ENCODE assay signal across 9 cellular contexts in the genomic region with DNA sequence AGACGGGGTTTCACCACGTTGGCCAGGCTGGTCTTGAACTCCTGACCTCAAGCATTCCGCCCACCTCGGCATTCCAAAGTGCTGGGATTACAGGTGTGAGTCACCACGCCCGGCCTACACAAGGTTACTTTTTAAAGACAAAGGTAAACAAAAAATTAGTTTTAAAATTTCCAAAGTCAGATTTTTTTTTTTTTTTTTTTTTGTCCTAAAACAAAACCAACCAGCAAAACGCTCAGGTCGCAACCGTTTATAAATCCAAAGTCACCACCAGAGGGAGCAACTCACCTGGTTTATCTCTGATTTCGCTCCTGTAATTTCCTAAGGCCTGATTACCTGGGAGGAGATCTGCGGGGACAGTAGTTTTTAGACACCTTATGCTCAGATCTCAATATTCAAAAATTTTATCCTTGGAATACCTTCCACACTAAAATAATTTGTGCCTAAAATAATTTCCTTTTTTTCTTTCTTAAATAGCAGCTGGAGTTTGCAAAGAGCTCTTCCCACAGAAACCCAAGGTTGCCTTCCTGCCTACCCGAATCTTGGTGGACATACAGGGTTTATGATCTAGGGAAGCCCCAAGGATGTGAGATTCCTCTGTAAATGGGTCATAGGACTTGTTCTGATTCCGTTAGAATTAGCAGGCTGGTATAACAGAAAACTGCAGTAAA. TPM values are rescaled to one million over a fixed set of nuclear protein-coding genes. Genes with fewer than 3 reads are reported as not detected.
DNase-seq lines count a peak whose midpoint lies in the region; ATAC-seq and TF ChIP-seq lines count a peak whose summit lies in the region.
"Had no signal": no experiment of that assay in that cellular context is flagged by ENCODE, and none has a peak within 500 bp of the region (broad histone marks: within the 10 kb centered on the region; RNA-seq: fewer than 3 reads in every experiment).

No MANE protein-coding gene starts in this region.

- TF ChIP-seq RAD21 in Ishikawa (IDR thresholded peaks at IDR 0.05; ENCODE audit: low read depth): peak; percentile 68

- ATAC-seq in HG02981 (IDR thresholded peaks at IDR 0.05; ENCODE audit: unreplicated experiment): no peak

- TF ChIP-seq CTCF in kidney epithelial cell (IDR thresholded peaks at IDR 0.05; ENCODE audit: insufficient read depth, low read length, poor library complexity, severe bottlenecking): peak; percentile 61

- H3K27me3 ChIP-seq in kidney epithelial cell (ENCODE audit: control insufficient read depth, insufficient read depth, low read length): no peaks in the 10 kb centered on the region
- H3K27me3 ChIP-seq: BLaER1 treated with 17β-estradiol and CSF1 and Interleukin-3, amounts not matched to agents 10 nM and 100 nM had no signal

- DNase-seq in NCI-H1436 (lab: John Stamatoyannopoulos, UW) (peak; percentile 69), NCI-H1436 treated with DMSO at 0.1 percent for 48 hours (lab: John Stamatoyannopoulos, UW) (no peak), OCI-M1 (lab: John Stamatoyannopoulos, UW) (peak; percentile 76), astrocyte of the hippocampus (ENCODE audit: low read depth, low spot score) (peak; percentile 62), kidney epithelial cell (ENCODE audit: low read depth) (no peak), stromal cell of bone marrow (ENCODE audit: low read depth) (peak; percentile 18)

- no peak overlapping the region for H3K4me3 ChIP-seq in kidney epithelial cell (ENCODE audit: low read depth, low read length)
- H3K4me3 ChIP-seq: BLaER1 treated with 17β-estradiol and CSF1 and Interleukin-3, amounts not matched to agents 10 nM and 100 nM had no signal

- no peaks in the 10 kb centered on the region for H3K36me3 ChIP-seq in kidney epithelial cell (ENCODE audit: control insufficient read depth, insufficient read depth, low read length)
- H3K36me3 ChIP-seq: BLaER1 treated with 17β-estradiol and CSF1 and Interleukin-3, amounts not matched to agents 10 nM and 100 nM had no signal

- no peak for TF ChIP-seq EP300 in Ishikawa (IDR thresholded peaks at IDR 0.05; ENCODE audit: borderline replicate concordance)

TF ChIP-seq in Ishikawa, 13 proteins besides CTCF, POLR2A, EP300 and RAD21:
- TF ChIP-seq REST (IDR thresholded peaks at IDR 0.05; ENCODE audit: low read depth) (no peak), TEAD4 (IDR thresholded peaks at IDR 0.05) (no peak), CEBPB (IDR thresholded peaks at IDR 0.05) (no peak), YY1 (IDR thresholded peaks at IDR 0.05; ENCODE audit: low read depth) (no peak), EGR1 (IDR thresholded peaks at IDR 0.05) (no peak), USF1 (IDR thresholded peaks at IDR 0.05) (no peak), FOXM1 (IDR thresholded peaks at IDR 0.05; ENCODE audit: borderline replicate concordance, low read depth) (no peak), MAX (IDR thresholded peaks at IDR 0.05) (no peak), TAF1 (IDR thresholded peaks at IDR 0.05; ENCODE audit: low read depth) (no peak), ZBTB7A (IDR thresholded peaks at IDR 0.05; ENCODE audit: low read depth) (no peak), TCF12 (IDR thresholded peaks at IDR 0.05; ENCODE audit: low read depth) (no peak), NFIC (IDR thresholded peaks at IDR 0.05) (no peak), CREB1 (IDR thresholded peaks at IDR 0.05; ENCODE audit: low read depth) (no peak)

RNA-seq across cellular contexts. Expression of gene TREM1, which starts 19.8 kb away (rescaled TPM):
- 0.13 and 1.4 TPM in 2 replicates for total RNA-seq in kidney epithelial cell

RNA-seq across cellular contexts. Expression of gene NCR2, which starts 29.1 kb away (rescaled TPM):
- total RNA-seq in kidney epithelial cell: not detected in 2 replicates

Comparison
In these comparisons a context has a peak if more than half of its experiments do, and no peak if none do; other contexts are left out.
1. DNase-seq: peak in NCI-H1436 (single experiment), OCI-M1 (single experiment), astrocyte of the hippocampus (single experiment) and stromal cell of bone marrow (single experiment); none in NCI-H1436 treated with DMSO at 0.1 percent for 48 hours (single experiment) and kidney epithelial cell (single experiment).